In the genomic region with DNA sequence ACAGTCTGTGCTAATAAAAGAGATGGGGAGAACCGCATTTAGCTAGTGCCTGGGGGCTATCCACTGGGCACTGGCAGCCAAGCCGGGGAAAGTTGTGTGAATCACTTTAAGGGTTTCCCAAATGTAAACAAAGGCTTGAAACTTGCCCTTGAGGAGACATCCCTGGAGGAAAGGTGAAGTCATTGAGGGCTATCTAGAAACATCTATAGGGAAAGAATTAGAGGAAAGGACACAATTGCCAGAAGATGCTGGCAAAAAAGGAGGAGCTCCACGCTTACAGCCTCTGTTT, we compare ENCODE assay signal across 26 cellular contexts. TPM values are rescaled to one million over a fixed set of nuclear protein-coding genes. Genes with fewer than 3 reads are reported as not detected.
DNase-seq lines count a peak whose midpoint lies in the region; ATAC-seq, FAIRE-seq and TF ChIP-seq lines count a peak whose summit lies in the region.
"Had no signal": no experiment of that assay in that cellular context is flagged by ENCODE, and none has a peak within 500 bp of the region (broad histone marks: within the 10 kb centered on the region; RNA-seq: fewer than 3 reads in every experiment).

No MANE protein-coding gene starts in this region.

- intact Hi-C loops in testis (cut with DNase I; ENCODE audit: low total_unique reads) = no loop called here
- intact Hi-C loops in CD4-positive, alpha-beta memory T cell (cut with micrococcal nuclease) = no loop called here

- TF ChIP-seq EP300 in A549 (IDR thresholded peaks at IDR 0.05) = no peak

- H3F3A ChIP-seq in GM23338 (replicated peaks; ENCODE audit: low read depth) = no peaks in the 10 kb centered on the region

- peak overlapping the region; percentile 43; the same call in 1 of the 2 replicates for H2AFZ ChIP-seq in GM23338
- H2AFZ ChIP-seq: neural progenitor cell had no signal

- no peaks in the 10 kb centered on the region for H4K20me1 ChIP-seq in GM23338 (replicated peaks; ENCODE audit: insufficient read depth)

- H3K9me3 Mint-ChIP-seq in GM23338 = no peaks in the 10 kb centered on the region
- no peaks in the 10 kb centered on the region for H3K9me3 Mint-ChIP-seq in CD4-positive, alpha-beta memory T cell
- H3K9me3 Mint-ChIP-seq: neural progenitor cell had no signal

- no peak for TF ChIP-seq RAD21 in A549 (conservative IDR thresholded peaks at IDR 0.05 in 1 of 2, IDR thresholded peaks at IDR 0.05 in 1 of 2)

- no peaks in the 10 kb centered on the region for H3K79me2 ChIP-seq in GM23338 (replicated peaks; ENCODE audit: insufficient read depth)

- DNase-seq in A549 (ENCODE audit: low read depth in 1 of 2, low spot score in 1 of 2) (peak in 1 of 2 experiments; percentile 49), GM23338 (ENCODE audit: low spot score) (no peak), RWPE2 (ENCODE audit: low spot score) (no peak), fibroblast of peridontal ligament (ENCODE audit: extremely low read depth) (peak; percentile 48), testis (no peak), SIG-M5 treated with dmso at 0.1 percent for 504 hours (lab: John Stamatoyannopoulos, UW; ENCODE audit: unreplicated experiment) (no peak), NCI-H187 (lab: John Stamatoyannopoulos, UW) (no peak)
- DNase-seq in CD4-positive, alpha-beta memory T cell = no peak
- DNase-seq: body of pancreas; left ventricle myocardium inferior; NCI-H1417 treated with DMSO at 0.1 percent for 48 hours; NCI-H2171 treated with DMSO at 0.1 percent for 48 hours; stimulated activated CD4-positive, alpha-beta T cell treated with anti-CD3 and anti-CD28 coated beads, Interleukin-2, amount 100 ng/mL, for 48 hours; stimulated activated naive CD4-positive, alpha-beta T cell treated with Interleukin-2 at 50 U/mL for 16 hours had no signal

- H3K27ac ChIP-seq in A549 (peak overlapping the region in 1 of 2 experiments; percentile 36; a peak in 2 of 6 replicates), GM23338 (ENCODE audit: low read depth) (no peak overlapping the region), RWPE2 (ENCODE audit: poor library complexity, severe bottlenecking) (no peak overlapping the region), testis (no peak overlapping the region)
- H3K27ac ChIP-seq in CD4-positive, alpha-beta memory T cell (ENCODE audit: low read depth, low read length) = no peak overlapping the region
- H3K27ac ChIP-seq: body of pancreas, C4-2B, coronary artery, left ventricle myocardium inferior, neural progenitor cell, prostate gland, tibial nerve had no signal

- no peak for TF ChIP-seq POLR2A in A549 (IDR thresholded peaks at IDR 0.05; ENCODE audit: low read length)
- TF ChIP-seq POLR2A in testis (IDR thresholded peaks at IDR 0.05) = no peak

- H3K9me3 ChIP-seq in A549 = no peaks in the 10 kb centered on the region
- no peaks in the 10 kb centered on the region for H3K9me3 ChIP-seq in RWPE2 (ENCODE audit: severe bottlenecking)
- H3K9me3 ChIP-seq in testis = no peaks in the 10 kb centered on the region
- no peaks in the 10 kb centered on the region for H3K9me3 ChIP-seq in CD4-positive, alpha-beta memory T cell (ENCODE audit: control insufficient read depth in 1 of 2, low read length in 2 of 2)
- H3K9me3 ChIP-seq: body of pancreas, HAP-1, left ventricle myocardium inferior, prostate gland, tibial nerve had no signal

- CTCF ChIA-PET in A549 (lab: Yijun Ruan, JAX) = interaction anchor here (0.8 to 4.0 kb wide), 4 partner anchors 8 to 15 kb away, joined by 3 to 21 read pairs (median 5); a partner anchor contains a TSS
- CTCF ChIA-PET in CD4-positive, alpha-beta memory T cell (lab: Charles Lee; ENCODE audit: partially characterized antibody) = no interaction called here

- TF ChIP-seq CTCF in A549 (IDR thresholded peaks at IDR 0.05) (no peak), GM23338 (conservative IDR thresholded peaks at IDR 0.05; ENCODE audit: low read depth in 2 of 2) (no peak), RWPE2 (IDR thresholded peaks at IDR 0.05; ENCODE audit: poor library complexity, severe bottlenecking) (no peak), testis (IDR thresholded peaks at IDR 0.05) (no peak)

- H3K36me3 ChIP-seq in GM23338 (ENCODE audit: insufficient read depth) (no peaks in the 10 kb centered on the region), RWPE2 (ENCODE audit: low read depth) (no peaks in the 10 kb centered on the region), testis (ENCODE audit: low read depth, missing control alignments) (no peaks in the 10 kb centered on the region)
- H3K36me3 ChIP-seq in CD4-positive, alpha-beta memory T cell (ENCODE audit: insufficient read depth, low read length) = no peaks in the 10 kb centered on the region
- H3K36me3 ChIP-seq: HAP-1, left ventricle myocardium inferior, neural progenitor cell, prostate gland, tibial nerve had no signal

- H3K4me2 ChIP-seq in A549 = peak overlapping the region; percentile 37; the same call in 2 of the 3 replicates
- H3K4me2 ChIP-seq in GM23338 = no peak overlapping the region
- H3K4me2 ChIP-seq: neural progenitor cell, smooth muscle cell had no signal

- H3K36me3 Mint-ChIP-seq in GM23338 (ENCODE audit: low read depth) = no peaks in the 10 kb centered on the region
- no peaks in the 10 kb centered on the region for H3K36me3 Mint-ChIP-seq in CD4-positive, alpha-beta memory T cell
- H3K36me3 Mint-ChIP-seq: activated naive CD8-positive, alpha-beta T cell; neural progenitor cell had no signal

- no peak overlapping the region for H3K4me3 ChIP-seq in A549
- no peak overlapping the region for H3K4me3 ChIP-seq in GM23338
- H3K4me3 ChIP-seq in RWPE2 (ENCODE audit: severe bottlenecking) = no peak overlapping the region
- H3K4me3 ChIP-seq in testis = no peak overlapping the region
- no peak overlapping the region for H3K4me3 ChIP-seq in CD4-positive, alpha-beta memory T cell (ENCODE audit: low read length in 2 of 2)
- H3K4me3 ChIP-seq: body of pancreas, coronary artery, HAP-1, left ventricle myocardium inferior, neural progenitor cell, prostate gland, smooth muscle cell, tibial nerve had no signal

- FAIRE-seq in A549 (lab: Jason Lieb, UNC) = no peak
- FAIRE-seq: endometrium, GM12891, RCC 7860, TTC549 had no signal

- H3K4me1 ChIP-seq in A549 = peaks cover 16% of the 10 kb centered on the region
- H3K4me1 ChIP-seq in GM23338 (ENCODE audit: insufficient read depth) = no peaks in the 10 kb centered on the region
- peaks cover 11% of the 10 kb centered on the region for H3K4me1 ChIP-seq in RWPE2 (ENCODE audit: insufficient read depth, poor library complexity, severe bottlenecking)
- no peaks in the 10 kb centered on the region for H3K4me1 ChIP-seq in testis
- H3K4me1 ChIP-seq in CD4-positive, alpha-beta memory T cell (ENCODE audit: insufficient read depth, low read length) = no peaks in the 10 kb centered on the region
- H3K4me1 ChIP-seq: body of pancreas, HAP-1, prostate gland had no signal

- no peaks in the 10 kb centered on the region for H3K27me3 Mint-ChIP-seq in GM23338 (ENCODE audit: insufficient read depth, low read depth, poor library complexity)
- peaks cover 6 to 13% of the 10 kb centered on the region in 2 donors for H3K27me3 Mint-ChIP-seq in CD4-positive, alpha-beta memory T cell

- H3K9me2 ChIP-seq in GM23338 (ENCODE audit: insufficient read depth) = no peaks in the 10 kb centered on the region

- ATAC-seq in A549 (peak; percentile 76 to 82), GM23338 (peak; percentile 26; the same call in 1 of the 3 replicates), RWPE2 (ENCODE audit: low read depth) (peak; percentile 92)
- ATAC-seq: body of pancreas had no signal

- POLR2A ChIA-PET in A549 (lab: Yijun Ruan, JAX) = no interaction called here
- POLR2A ChIA-PET in CD4-positive, alpha-beta memory T cell (lab: Charles Lee; ENCODE audit: partially characterized antibody) = no interaction called here

- 31% methylated on average over 3 of the region's 3 CpGs for WGBS in A549 (ENCODE audit: missing lambda C conversion rate)
- 85 to 87% methylated on average over 3 of the region's 3 CpGs for WGBS in testis, 2 donors

- H3K27me3 ChIP-seq in GM23338 (ENCODE audit: insufficient read depth) (no peaks in the 10 kb centered on the region), RWPE2 (ENCODE audit: insufficient read depth, poor library complexity, severe bottlenecking) (no peaks in the 10 kb centered on the region), testis (no peaks in the 10 kb centered on the region)
- H3K27me3 ChIP-seq in CD4-positive, alpha-beta memory T cell (ENCODE audit: insufficient read depth, low read length) = no peaks in the 10 kb centered on the region
- H3K27me3 ChIP-seq: body of pancreas had no signal

- H3K27ac Mint-ChIP-seq in GM23338 = no peak overlapping the region
- H3K27ac Mint-ChIP-seq in CD4-positive, alpha-beta memory T cell = no peak overlapping the region
- H3K27ac Mint-ChIP-seq: activated naive CD8-positive, alpha-beta T cell; neural progenitor cell had no signal

- no peak overlapping the region for H3K4me3 Mint-ChIP-seq in GM23338
- H3K4me3 Mint-ChIP-seq in CD4-positive, alpha-beta memory T cell = no peak overlapping the region
- H3K4me3 Mint-ChIP-seq: activated naive CD8-positive, alpha-beta T cell; neural progenitor cell had no signal

- peaks cover 8% of the 10 kb centered on the region for H3K4me1 Mint-ChIP-seq in GM23338
- H3K4me1 Mint-ChIP-seq in CD4-positive, alpha-beta memory T cell = peaks cover 0 to 4% (median 2%) of the 10 kb centered on the region in 4 donors

TF ChIP-seq in A549, 52 proteins besides CTCF, POLR2A, EP300 and RAD21:
- TF ChIP-seq CBX8 (IDR thresholded peaks at IDR 0.05) = no peak
- TF ChIP-seq FOSL2 (IDR thresholded peaks at IDR 0.05) = no peak
- 0 out of 2 replicates have a peak, but pooled peaks have one; percentile 8 for TF ChIP-seq FOSL2 (CRISPR knock-in tag; IDR thresholded peaks at IDR 0.05)

TF ChIP-seq in GM23338, 12 proteins besides CTCF, POLR2A, EP300 and RAD21:
- TF ChIP-seq NANOG (IDR thresholded peaks at IDR 0.05; ENCODE audit: borderline replicate concordance) (no peak), POLR2AphosphoS5 (IDR thresholded peaks at IDR 0.05; ENCODE audit: low read depth) (no peak)
TF ChIP-seq in GM23338: peak in this region for 0.

RNA-seq across cellular contexts. Expression of a gene that starts 8.9 kb away (rescaled TPM):
- polyA plus RNA-seq in A549 (2011; rRNA removed) (2.3 and 2.6 TPM in 2 replicates), A549 (2017; fragmentation: RNase III; extraction: RNeasy Plus Mini Kit Qiagen cat#74134 plus additional on column Dnase treatment) (1.3 to 1.5 TPM (median 1.4 TPM) in 3 replicates), GM23338 (2016; fragmentation: Nextera tagmentation; extraction: Ambion mirVana) (6.2 and 6.4 TPM in 2 replicates), testis (ENCODE audit: insufficient read depth, low read depth, low replicate concordance) (51.5 TPM)
- polyA plus RNA-seq in A549 (2012; cell fraction: cytosol; rRNA removed) = 1.6 TPM in 2 replicates
- polyA plus RNA-seq in A549 (2012; cell fraction: nucleus; rRNA removed) = 0.73 and 1.7 TPM in 2 replicates
- 1.2 and 2.1 TPM in 2 replicates for polyA minus RNA-seq in A549 (2011; rRNA and poly(A)+ RNA removed)
- total RNA-seq in GM23338 (2014; rRNA removed; shearing (Covaris generic)) = 3.4 and 7.0 TPM in 2 replicates
- 10 to 100 TPM; 16.5 to 22.9 TPM for total RNA-seq in testis
- 1 to 10 TPM; 1.4 to 1.5 TPM for total RNA-seq in CD4-positive, alpha-beta memory T cell
- 1 to 10 TPM; 1.4 to 3.6 TPM for polyA plus RNA-seq in CD4-positive, alpha-beta memory T cell

Comparison
In these comparisons a context has a peak if more than half of its experiments do, and no peak if none do; other contexts are left out.
1. ATAC-seq: peak in every context shown above with its lines; median percentile 92 in RWPE2; 79 in A549; 26 in GM23338.